ENCODE assay signal across 8 cellular contexts in genomic region chr14:26163761-26164160, GRCh38.
DNase-seq lines count a peak whose midpoint lies in the region; ATAC-seq lines count a peak whose summit lies in the region.

No MANE protein-coding gene starts in this region.

- peak; percentile 65 for DNase-seq in NCI-H748 treated with DMSO at 0.1 percent for 48 hours (lab: John Stamatoyannopoulos, UW)
- peak; percentile 14 for DNase-seq in epithelial cell of prostate (ENCODE audit: low read depth, low spot score)
- no peak for DNase-seq in sciatic nerve (ENCODE audit: low spot score)
- DNase-seq in NCI-H187 treated with DMSO at 0.1 percent for 48 hours (lab: John Stamatoyannopoulos, UW) = no peak

- no peak overlapping the region for H3K27ac ChIP-seq in epithelial cell of prostate

- ATAC-seq in HG03442 (IDR thresholded peaks at IDR 0.05; ENCODE audit: unreplicated experiment) (peak; percentile 50), sciatic nerve (peak; percentile 68), GM18870 (IDR thresholded peaks at IDR 0.05; ENCODE audit: unreplicated experiment) (no peak), HG02852 (IDR thresholded peaks at IDR 0.05; ENCODE audit: unreplicated experiment) (no peak), HG02973 (IDR thresholded peaks at IDR 0.05; ENCODE audit: unreplicated experiment) (no peak)

- intact Hi-C loops in sciatic nerve (cut with DNase I) = no loop called here

Comparison
In these comparisons a context has a peak if more than half of its experiments do, and no peak if none do; other contexts are left out.
1. ATAC-seq: peak in HG03442 (single experiment) and sciatic nerve (single experiment); none in GM18870 (single experiment), HG02852 (single experiment) and HG02973 (single experiment).
2. DNase-seq: peak in NCI-H748 treated with DMSO at 0.1 percent for 48 hours (single experiment) and epithelial cell of prostate (single experiment); none in sciatic nerve (single experiment) and NCI-H187 treated with DMSO at 0.1 percent for 48 hours (single experiment).